ENCODE assay signal across 27 cellular contexts in the genomic region with DNA sequence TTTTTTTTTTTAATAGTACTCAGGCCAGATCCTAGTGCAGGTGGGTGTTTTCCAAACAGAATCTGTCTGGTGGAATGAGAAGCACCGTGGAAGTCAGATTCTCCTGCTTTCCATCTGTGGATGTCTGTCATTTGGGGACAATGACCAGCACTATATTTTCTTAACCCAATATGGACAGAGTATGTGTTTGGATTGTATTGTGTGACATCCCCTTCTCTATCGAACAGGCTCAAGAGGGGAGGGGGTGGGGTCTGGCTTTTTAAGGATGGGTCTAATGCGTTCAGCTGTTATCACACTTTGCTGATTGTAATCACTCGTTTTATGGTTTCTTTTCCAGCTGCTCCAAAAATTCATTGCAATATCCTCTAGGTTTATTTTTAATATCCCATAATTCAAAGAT.
"Had no signal": no experiment of that assay in that cellular context is flagged by ENCODE, and none has a peak within 500 bp of the region (broad histone marks: within the 10 kb centered on the region; RNA-seq: fewer than 3 reads in every experiment).

No MANE protein-coding gene starts in this region.

- H3K9me3 Mint-ChIP-seq: activated T-cell treated with anti-CD3 and anti-CD28 coated beads, Interleukin-2, amount 50 U/mL, for 24 hours; activated T-helper 17 cell treated with anti-CD3 and anti-CD28 coated beads, Interleukin-2, amount 50 U/mL, for 72 hours; effector memory CD8-positive, alpha-beta T cell; nephron progenitor cell; stimulated activated memory B cell treated with anti-CD40 and anti-IgM and Interleukin-4, amounts not matched to agents 10 μg/mL and 1 μg/mL and 100 μg/mL, for 72 hours had no signal

- ATAC-seq: activated T-helper 17 cell treated with anti-CD3 and anti-CD28 coated beads, Interleukin-2, amount 50 U/mL, for 72 hours; effector memory CD8-positive, alpha-beta T cell; esophagus mucosa; left cardiac atrium; right lobe of liver; stimulated activated memory B cell treated with anti-CD40 and anti-IgM and Interleukin-4, amounts not matched to agents 10 μg/mL and 1 μg/mL and 100 μg/mL, for 72 hours had no signal

- H3K4me3 Mint-ChIP-seq: activated naive CD8-positive, alpha-beta T cell; activated T-cell treated with anti-CD3 and anti-CD28 coated beads, Interleukin-2, amount 50 U/mL, for 24 hours; activated T-helper 17 cell treated with anti-CD3 and anti-CD28 coated beads, Interleukin-2, amount 50 U/mL, for 72 hours; central memory CD8-positive, alpha-beta T cell; effector memory CD8-positive, alpha-beta T cell; nephron progenitor cell; stimulated activated memory B cell treated with anti-CD40 and anti-IgM and Interleukin-4, amounts not matched to agents 10 μg/mL and 1 μg/mL and 100 μg/mL, for 72 hours had no signal

- H3K4me1 Mint-ChIP-seq: activated T-helper 17 cell treated with anti-CD3 and anti-CD28 coated beads, Interleukin-2, amount 50 U/mL, for 72 hours; central memory CD8-positive, alpha-beta T cell; stimulated activated memory B cell treated with anti-CD40 and anti-IgM and Interleukin-4, amounts not matched to agents 10 μg/mL and 1 μg/mL and 100 μg/mL, for 72 hours had no signal

- H3K27me3 Mint-ChIP-seq: central memory CD8-positive, alpha-beta T cell; effector memory CD8-positive, alpha-beta T cell; stimulated activated memory B cell treated with anti-CD40 and anti-IgM and Interleukin-4, amounts not matched to agents 10 μg/mL and 1 μg/mL and 100 μg/mL, for 72 hours had no signal

- H3K27ac Mint-ChIP-seq: activated naive CD8-positive, alpha-beta T cell; activated T-cell treated with anti-CD3 and anti-CD28 coated beads, Interleukin-2, amount 50 U/mL, for 24 hours; activated T-helper 17 cell treated with anti-CD3 and anti-CD28 coated beads, Interleukin-2, amount 50 U/mL, for 72 hours; effector memory CD8-positive, alpha-beta T cell; nephron progenitor cell; stimulated activated memory B cell treated with anti-CD40 and anti-IgM and Interleukin-4, amounts not matched to agents 10 μg/mL and 1 μg/mL and 100 μg/mL, for 72 hours had no signal

- DNase-seq: activated CD4-positive, alpha-beta T cell treated with anti-CD3 and anti-CD28 coated beads, Interleukin-2, amount 50 U/mL, for 4 hours; activated CD8-positive, alpha-beta memory T cell treated with anti-CD3 and anti-CD28 coated beads for 24 hours; activated CD8-positive, alpha-beta memory T cell treated with anti-CD3 and anti-CD28 coated beads, Interleukin-2, amount 50 U/mL, for 4 hours; activated naive CD4-positive, alpha-beta T cell; activated T-cell treated with anti-CD3 and anti-CD28 coated beads, Interleukin-2, amount 50 U/mL, for 24 hours; adrenal gland; dorsolateral prefrontal cortex; effector memory CD8-positive, alpha-beta T cell; foreskin melanocyte; left cardiac atrium; midbrain; nephron progenitor cell; nucleus accumbens; right lobe of liver; small intestine; stimulated activated CD4-positive, alpha-beta T cell treated with anti-CD3 and anti-CD28 coated beads, Interleukin-2, amount 100 ng/mL, for 24 hours; stomach; T-helper 9 cell; upper lobe of left lung had no signal

- H3K27ac ChIP-seq: adrenal gland, breast epithelium, hepatocyte, parathyroid adenoma, right lobe of liver, stomach, upper lobe of left lung had no signal

- H3K4me3 ChIP-seq: adrenal gland, breast epithelium, hepatocyte, right lobe of liver, stomach, upper lobe of left lung had no signal

- H3K36me3 Mint-ChIP-seq: activated naive CD8-positive, alpha-beta T cell; stimulated activated memory B cell treated with anti-CD40 and anti-IgM and Interleukin-4, amounts not matched to agents 10 μg/mL and 1 μg/mL and 100 μg/mL, for 72 hours had no signal
